8 cellular contexts compared by ENCODE assay signal in genomic region chr6:391559-392440, GRCh38. TPM values are rescaled to one million over a fixed set of nuclear protein-coding genes. Genes with fewer than 3 reads are reported as not detected.
A peak's percentile ranks its signal among the peaks of the same experiment; 100 is the strongest.
DNase-seq lines count a peak whose midpoint lies in the region; ATAC-seq, FAIRE-seq and TF ChIP-seq lines count a peak whose summit lies in the region.

Gene IRF4 (plus strand): TSS chr6:391752. CDS start chr6:393153, 1,401 bp downstream.

- H3K9ac ChIP-seq in astrocyte (ENCODE audit: low read length), result no peak within 1 kb of the TSS

- H3K36me3 ChIP-seq in astrocyte (ENCODE audit: insufficient read depth, low read length), result no peaks in the 10 kb centered on the region

- H3K4me3 Mint-ChIP-seq in CD4-positive, alpha-beta T cell, result peak within 1 kb of the TSS; percentile 96
- H3K4me3 Mint-ChIP-seq in astrocyte (ENCODE audit: unreplicated experiment), result peak within 1 kb of the TSS; percentile 72

- H3K4me2 ChIP-seq in astrocyte (ENCODE audit: low read length), result peak within 1 kb of the TSS; percentile 65

- H3K9me3 ChIP-seq in CD4-positive, alpha-beta T cell (ENCODE audit: control insufficient read depth, low read length), result no peaks in the 10 kb centered on the region
- no peaks in the 10 kb centered on the region for H3K9me3 ChIP-seq in astrocyte (ENCODE audit: insufficient read depth, low read depth, low read length)

- intact Hi-C loops in CD4-positive, alpha-beta T cell (cut with DNase I, micrococcal nuclease), result loop anchor here (2.0 to 5.0 kb wide), 6 partner anchors 13 to 991 kb away; no protein-coding TSS in a partner anchor
- intact Hi-C loops in lower leg skin (cut with DNase I; ENCODE audit: low total_unique reads), result no loop called here

- H3K79me2 ChIP-seq in astrocyte (ENCODE audit: insufficient read depth, low read length), result no peaks in the 10 kb centered on the region

- peaks cover 9% of the 10 kb centered on the region for H3K36me3 Mint-ChIP-seq in CD4-positive, alpha-beta T cell (ENCODE audit: low read depth)
- H3K36me3 Mint-ChIP-seq in astrocyte (ENCODE audit: low read depth, unreplicated experiment), result no peaks in the 10 kb centered on the region

- POLR2A ChIA-PET in CD4-positive, alpha-beta T cell (lab: Charles Lee), result interaction anchor here (0.6 to 6.1 kb wide), 11 partner anchors 8 to 1063 kb away, joined by 3 to 74 read pairs (median 5); partner anchors contain the start of gene EXOC2

- no peak for TF ChIP-seq CTCF in CD4-positive, alpha-beta T cell (IDR thresholded peaks at IDR 0.05)
- TF ChIP-seq CTCF in astrocyte (IDR thresholded peaks at IDR 0.05; ENCODE audit: insufficient read depth, low read depth, low read length), result no peak
- TF ChIP-seq CTCF in lower leg skin (IDR thresholded peaks at IDR 0.05), result no peak

- no peaks in the 10 kb centered on the region for H3K27me3 ChIP-seq in CD4-positive, alpha-beta T cell (ENCODE audit: control insufficient read depth, insufficient read depth, low read length)
- H3K27me3 ChIP-seq in astrocyte (ENCODE audit: insufficient read depth, low read length), result peaks cover 75% of the 10 kb centered on the region

- peak; percentile 33 for ATAC-seq in CD4-positive, alpha-beta T cell (ENCODE audit: poor library complexity)
- ATAC-seq in GM21529 (IDR thresholded peaks at IDR 0.05; ENCODE audit: unreplicated experiment), result peak; percentile 42

- peaks cover 9% of the 10 kb centered on the region for H3K27me3 Mint-ChIP-seq in CD4-positive, alpha-beta T cell
- peaks cover 79% of the 10 kb centered on the region for H3K27me3 Mint-ChIP-seq in astrocyte (ENCODE audit: low read depth, unreplicated experiment)

- no peaks in the 10 kb centered on the region for H4K20me1 ChIP-seq in astrocyte (ENCODE audit: insufficient read depth, low read length)

- DNase-seq in CD4-positive, alpha-beta T cell, result peak in 8 of 10 experiments; percentile 33 to 61 (median 42)
- DNase-seq in RPMI8226 (peak; percentile 94), astrocyte (ENCODE audit: low read depth) (no peak), lower leg skin (ENCODE audit: low spot score in 2 of 2) (peak in 1 of 2 donors; percentile 89), cerebellar nuclear complex (lab: John Stamatoyannopoulos, UW) (no peak), NCI-H2227 treated with DMSO at 0.1 percent for 48 hours (lab: John Stamatoyannopoulos, UW) (no peak)
- DNase-seq in stimulated activated CD8-positive, alpha-beta memory T cell treated with anti-CD3 and anti-CD28 coated beads, Interleukin-2, amount 100 ng/mL, for 48 hours (ENCODE audit: low read depth in 2 of 2), result peak; percentile 64 to 66

- CTCF ChIA-PET in CD4-positive, alpha-beta T cell (lab: Charles Lee), result interaction anchor here (0.9 to 2.6 kb wide), 5 partner anchors 12 to 203 kb away, joined by 3 to 7 read pairs (median 4); no protein-coding TSS in a partner anchor

- H3K27ac Mint-ChIP-seq in CD4-positive, alpha-beta T cell, result peak within 1 kb of the TSS; percentile 79
- no peak within 1 kb of the TSS for H3K27ac Mint-ChIP-seq in astrocyte (ENCODE audit: unreplicated experiment)

- H3K27ac ChIP-seq in CD4-positive, alpha-beta T cell (ENCODE audit: low read depth, low read length), result no peak within 1 kb of the TSS
- H3K27ac ChIP-seq in astrocyte (ENCODE audit: low read depth, low read length), result no peak within 1 kb of the TSS

- WGBS in lower leg skin, 2 donors, result 1% methylated on average over 37 to 45 of the region's 82 CpGs

- H3K4me1 Mint-ChIP-seq in CD4-positive, alpha-beta T cell (ENCODE audit: low read depth), result peaks cover 33% of the 10 kb centered on the region
- H3K4me1 Mint-ChIP-seq in astrocyte (ENCODE audit: low read depth, unreplicated experiment), result peaks cover 2% of the 10 kb centered on the region

- TF ChIP-seq POLR2A in lower leg skin (IDR thresholded peaks at IDR 0.05), result no peak

- FAIRE-seq in astrocyte (lab: Jason Lieb, UNC), result no peak

- no peaks in the 10 kb centered on the region for H3K4me1 ChIP-seq in astrocyte (ENCODE audit: insufficient read depth, low read length)

- H2AFZ ChIP-seq in astrocyte (ENCODE audit: low read depth, low read length), result peak within 1 kb of the TSS; percentile 41

- H3K9me3 Mint-ChIP-seq in CD4-positive, alpha-beta T cell, result no peaks in the 10 kb centered on the region
- H3K9me3 Mint-ChIP-seq in astrocyte (ENCODE audit: unreplicated experiment), result no peaks in the 10 kb centered on the region

- H3K4me3 ChIP-seq in astrocyte (ENCODE audit: insufficient read depth, low read depth, low read length) (no peak within 1 kb of the TSS), lower leg skin (ENCODE audit: low read depth, poor library complexity, severe bottlenecking) (peak within 1 kb of the TSS; percentile 39)

RNA-seq across cellular contexts. Expression of gene IRF4, which starts in this region (rescaled TPM):
- 10 to 100 TPM; 16.9 to 20.8 TPM for total RNA-seq in CD4-positive, alpha-beta T cell
- total RNA-seq in astrocyte, result 0.30 TPM in 1 of 2 replicates, not detected in the other
- total RNA-seq in lower leg skin, result 10 to 100 TPM in 1 of 4 donors, 1 to 10 TPM in 3; 6.6 to 21.2 (median 8.8) TPM

Comparison
In these comparisons a context has a peak if more than half of its experiments do, and no peak if none do; other contexts are left out.
1. DNase-seq: peak in CD4-positive, alpha-beta T cell (8 of 10), RPMI8226 (single experiment) and stimulated activated CD8-positive, alpha-beta memory T cell treated with anti-CD3 and anti-CD28 coated beads, Interleukin-2, amount 100 ng/mL, for 48 hours (2 of 2); none in astrocyte (single experiment), cerebellar nuclear complex (0 of 2) and NCI-H2227 treated with DMSO at 0.1 percent for 48 hours (single experiment).